Comparison of ENCODE assay signal across 8 cellular contexts in the genomic region with DNA sequence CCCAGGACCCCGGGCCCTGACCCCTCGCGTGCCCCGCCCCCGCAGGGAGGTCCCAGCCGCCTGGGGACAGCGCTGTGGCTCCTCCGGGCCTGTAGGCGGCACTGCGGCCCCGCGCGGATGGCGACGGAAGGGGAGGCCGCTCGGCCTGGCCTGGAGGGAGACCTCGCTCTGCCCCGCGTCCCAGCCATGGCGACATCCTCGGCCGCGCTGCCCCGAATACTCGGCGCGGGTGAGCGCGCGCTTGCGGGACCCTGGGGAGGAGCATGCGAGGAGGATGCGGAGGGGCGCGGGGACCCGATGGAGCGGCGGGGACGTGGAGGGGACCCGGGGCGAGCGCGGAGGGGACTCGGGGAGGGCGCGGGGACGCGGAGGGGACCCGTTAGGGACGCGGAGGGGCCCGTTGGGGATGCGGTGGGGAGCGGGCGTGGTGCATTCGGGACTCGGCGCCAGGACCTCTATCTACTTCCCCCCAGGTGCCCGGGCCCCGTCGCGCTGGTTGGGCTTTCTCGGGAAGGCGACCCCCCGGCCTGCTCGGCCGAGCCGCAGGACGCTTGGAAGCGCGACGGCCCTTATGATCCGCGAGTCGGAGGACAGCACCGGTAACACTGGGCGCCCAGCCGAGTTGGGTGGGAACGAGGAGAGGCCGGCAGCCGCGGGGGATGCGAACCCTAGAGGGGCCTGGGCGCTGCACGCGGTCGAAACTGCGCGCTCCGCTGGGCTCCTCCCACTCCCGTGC. TPM values are rescaled to one million over a fixed set of nuclear protein-coding genes. Genes with fewer than 3 reads are reported as not detected.
DNase-seq lines count a peak whose midpoint lies in the region; ATAC-seq, FAIRE-seq and TF ChIP-seq lines count a peak whose summit lies in the region.

Gene MRPS2 (plus strand): TSS at position 158 of the 736 bp plus-strand sequence. CDS start 29 bp downstream, at position 187.

- TF ChIP-seq CTCF in Caco-2 (IDR thresholded peaks at IDR 0.05; ENCODE audit: insufficient read depth in 1 of 2, low read depth in 1 of 2, low read length in 1 of 2, severe bottlenecking in 1 of 2, unreplicated experiment in 1 of 2) (peak; percentile 74 to 88), fibroblast of lung (conservative IDR thresholded peaks at IDR 0.05 in 1 of 2, IDR thresholded peaks at IDR 0.05 in 1 of 2; ENCODE audit: low read depth in 1 of 2, low read length in 2 of 2) (peak; percentile 61 to 62), natural killer cell (IDR thresholded peaks at IDR 0.05) (peak; percentile 92)

- peak within 1 kb of the TSS; percentile 82 for H3K27ac ChIP-seq in fibroblast of lung (ENCODE audit: insufficient read depth, low read length)

- POLR2A ChIA-PET in Caco-2 (lab: Charles Lee): no interaction called here

- FAIRE-seq in RCC 7860 (lab: Jason Lieb, UNC): no peak

- BruUV-seq in Caco-2 (replicated peaks; lab: Mats Ljungman, UMichigan): no TSS peak

- H3K27ac Mint-ChIP-seq in Caco-2 (ENCODE audit: unreplicated experiment): peak within 1 kb of the TSS; percentile 89
- H3K27ac Mint-ChIP-seq in activated T-helper 1 cell treated with anti-CD3 and anti-CD28 coated beads, Interleukin-12 subunit alpha, Interleukin-12 subunit beta, Interleukin-2, Interleukin-4 antibody, amounts not matched to agents 30 ng/mL and 10 ng/mL and 1 ng/mL, durations not matched to agents 14 hours and 24 hours and 36 hours: peak within 1 kb of the TSS; percentile 91
- H3K27ac Mint-ChIP-seq in natural killer cell: peak within 1 kb of the TSS; percentile 56 to 91

- ATAC-seq in GM21360 (IDR thresholded peaks at IDR 0.05; ENCODE audit: unreplicated experiment): peak; percentile 69
- ATAC-seq in natural killer cell: peak; percentile 96 to 97 (median 97)

- H3K4me3 ChIP-seq in Caco-2 (ENCODE audit: low read depth, low read length) (peak within 1 kb of the TSS; percentile 91), fibroblast of lung (replicated peaks in 1 of 4; ENCODE audit: control extremely low read depth in 1 of 4, insufficient read depth in 1 of 4, low read depth in 3 of 4, low read length in 4 of 4) (peak within 1 kb of the TSS; percentile 78 to 97 (median 84))

- H3K4me2 ChIP-seq in fibroblast of lung (ENCODE audit: extremely low read depth, insufficient read depth, low read length): peak within 1 kb of the TSS; percentile 89

- H3K27me3 Mint-ChIP-seq in Caco-2 (ENCODE audit: insufficient read depth, unreplicated experiment) (no peaks in the 10 kb centered on the region), natural killer cell (ENCODE audit: low read depth in 2 of 2) (no peaks in the 10 kb centered on the region)
- peaks cover 7% of the 10 kb centered on the region for H3K27me3 Mint-ChIP-seq in activated T-helper 1 cell treated with anti-CD3 and anti-CD28 coated beads, Interleukin-12 subunit alpha, Interleukin-12 subunit beta, Interleukin-2, Interleukin-4 antibody, amounts not matched to agents 30 ng/mL and 10 ng/mL and 1 ng/mL, durations not matched to agents 14 hours and 24 hours and 36 hours (ENCODE audit: insufficient read depth)

- no peaks in the 10 kb centered on the region for H4K20me1 ChIP-seq in fibroblast of lung (ENCODE audit: control insufficient read depth, extremely low read depth, insufficient read depth, low read length)

- H3K4me1 Mint-ChIP-seq in Caco-2 (ENCODE audit: low read depth, unreplicated experiment) (no peaks in the 10 kb centered on the region), natural killer cell (peaks cover 16 to 34% of the 10 kb centered on the region in 2 donors)
- H3K4me1 Mint-ChIP-seq in activated T-helper 1 cell treated with anti-CD3 and anti-CD28 coated beads, Interleukin-12 subunit alpha, Interleukin-12 subunit beta, Interleukin-2, Interleukin-4 antibody, amounts not matched to agents 30 ng/mL and 10 ng/mL and 1 ng/mL, durations not matched to agents 14 hours and 24 hours and 36 hours (ENCODE audit: low read depth): peaks cover 18% of the 10 kb centered on the region

- H3K4me3 Mint-ChIP-seq in Caco-2 (ENCODE audit: unreplicated experiment): peak within 1 kb of the TSS; percentile 75
- H3K4me3 Mint-ChIP-seq in activated T-helper 1 cell treated with anti-CD3 and anti-CD28 coated beads, Interleukin-12 subunit alpha, Interleukin-12 subunit beta, Interleukin-2, Interleukin-4 antibody, amounts not matched to agents 30 ng/mL and 10 ng/mL and 1 ng/mL, durations not matched to agents 14 hours and 24 hours and 36 hours: peak within 1 kb of the TSS; percentile 92
- peak within 1 kb of the TSS; percentile 89 for H3K4me3 Mint-ChIP-seq in natural killer cell

- DNase-seq in Caco-2 (peak; percentile 89 to 95), HUDEP-2 (lab: John Stamatoyannopoulos, UW; ENCODE audit: unreplicated experiment in 76 of 76) (peak in 71 of 76 experiments; percentile 24 to 86 (median 70)), RCC 7860 (ENCODE audit: low spot score) (peak; percentile 68), fibroblast of lung (ENCODE audit: low read depth in 2 of 2) (peak; percentile 86 to 87), natural killer cell (peak; percentile 89)
- DNase-seq in activated T-helper 1 cell treated with anti-CD3 and anti-CD28 coated beads, Interleukin-12 subunit alpha, Interleukin-12 subunit beta, Interleukin-2, Interleukin-4 antibody, amounts not matched to agents 30 ng/mL and 10 ng/mL and 1 ng/mL, durations not matched to agents 14 hours and 24 hours and 36 hours (ENCODE audit: low spot score): peak; percentile 85
- DNase-seq in stimulated activated naive CD4-positive, alpha-beta T cell (lab: John Stamatoyannopoulos, UW): peak; percentile 55 to 82 (median 74)

- H3K36me3 ChIP-seq in Caco-2 (ENCODE audit: control insufficient read depth, insufficient read depth, low read length) (peaks cover 9% of the 10 kb centered on the region), fibroblast of lung (ENCODE audit: control insufficient read depth, insufficient read depth, low read length) (peaks cover 17% of the 10 kb centered on the region)

- H3K27me3 ChIP-seq in Caco-2 (replicated peaks; ENCODE audit: control insufficient read depth, insufficient read depth, low read length) (no peaks in the 10 kb centered on the region), fibroblast of lung (ENCODE audit: control insufficient read depth, insufficient read depth, low read length) (no peaks in the 10 kb centered on the region)

- peaks cover 12% of the 10 kb centered on the region; the same call in 1 of the 2 replicates for H3K4me1 ChIP-seq in Caco-2
- peaks cover 6% of the 10 kb centered on the region for H3K4me1 ChIP-seq in fibroblast of lung (ENCODE audit: control insufficient read depth, extremely low read depth, insufficient read depth, low read length)

- intact Hi-C loops in Caco-2 (cut with micrococcal nuclease; ENCODE audit: unreplicated experiment): loop anchor here (2.0 kb wide), 1 partner anchor 20 kb away; no protein-coding TSS in a partner anchor
- intact Hi-C loops in activated T-helper 1 cell treated with anti-CD3 and anti-CD28 coated beads, Interleukin-12 subunit alpha, Interleukin-12 subunit beta, Interleukin-2, Interleukin-4 antibody, amounts not matched to agents 30 ng/mL and 10 ng/mL and 1 ng/mL, durations not matched to agents 14 hours and 24 hours and 36 hours (cut with micrococcal nuclease): loop anchor here (1.0 to 10.0 kb wide), 3 partner anchors 11 to 614 kb away; partner anchors contain the start of gene TMEM250
- intact Hi-C loops in natural killer cell (cut with micrococcal nuclease): no loop called here

- H3K36me3 Mint-ChIP-seq in Caco-2 (ENCODE audit: insufficient read depth, unreplicated experiment) (peaks cover 38% of the 10 kb centered on the region), natural killer cell (no peaks in the 10 kb centered on the region)
- peaks cover 16% of the 10 kb centered on the region for H3K36me3 Mint-ChIP-seq in activated T-helper 1 cell treated with anti-CD3 and anti-CD28 coated beads, Interleukin-12 subunit alpha, Interleukin-12 subunit beta, Interleukin-2, Interleukin-4 antibody, amounts not matched to agents 30 ng/mL and 10 ng/mL and 1 ng/mL, durations not matched to agents 14 hours and 24 hours and 36 hours (ENCODE audit: low read depth)

- no peaks in the 10 kb centered on the region for H3K9me3 Mint-ChIP-seq in Caco-2 (ENCODE audit: unreplicated experiment)
- H3K9me3 Mint-ChIP-seq in activated T-helper 1 cell treated with anti-CD3 and anti-CD28 coated beads, Interleukin-12 subunit alpha, Interleukin-12 subunit beta, Interleukin-2, Interleukin-4 antibody, amounts not matched to agents 30 ng/mL and 10 ng/mL and 1 ng/mL, durations not matched to agents 14 hours and 24 hours and 36 hours: no peaks in the 10 kb centered on the region
- H3K9me3 Mint-ChIP-seq in natural killer cell: no peaks in the 10 kb centered on the region

- peak within 1 kb of the TSS; percentile 76 for H2AFZ ChIP-seq in fibroblast of lung (ENCODE audit: low read length)

- CTCF ChIA-PET in Caco-2 (lab: Charles Lee): no interaction called here

- H3K9ac ChIP-seq in fibroblast of lung (ENCODE audit: insufficient read depth, low read length): peak within 1 kb of the TSS; percentile 90

- H3K9me3 ChIP-seq in Caco-2 (no peaks in the 10 kb centered on the region), fibroblast of lung (ENCODE audit: control insufficient read depth, insufficient read depth, low read depth, low read length) (no peaks in the 10 kb centered on the region)

- peaks cover 13% of the 10 kb centered on the region for H3K79me2 ChIP-seq in fibroblast of lung (ENCODE audit: control insufficient read depth, insufficient read depth, low read length)

RNA-seq across cellular contexts. Expression of gene MRPS2, which starts in this region (rescaled TPM):
- total RNA-seq in Caco-2 (2022) (65.5 and 66.9 TPM in 2 replicates), fibroblast of lung (10.4 and 11.6 TPM in 2 replicates), natural killer cell (10 to 100 TPM; 15.6 to 26.7 (median 24.7) TPM)
- total RNA-seq in activated T-helper 1 cell treated with anti-CD3 and anti-CD28 coated beads, Interleukin-12 subunit alpha, Interleukin-12 subunit beta, Interleukin-2, Interleukin-4 antibody, amounts not matched to agents 30 ng/mL and 10 ng/mL and 1 ng/mL, durations not matched to agents 14 hours and 24 hours and 36 hours: 66.6 and 70.8 TPM in 2 replicates
- 43.6 and 73.1 TPM in 2 replicates for polyA plus RNA-seq in fibroblast of lung
- 28.7 and 49.5 TPM in 2 replicates for polyA plus RNA-seq in fibroblast of lung (2012)
- 92.0 and 116 TPM in 2 replicates for polyA minus RNA-seq in fibroblast of lung (ENCODE audit: low replicate concordance)

Comparison
In these comparisons a context has a peak if more than half of its experiments do, and no peak if none do; other contexts are left out.
1. Peak in every context shown above with its lines: DNase-seq, ATAC-seq, H3K4me3 ChIP-seq and H3K27ac ChIP-seq.